ENCODE assay signal across 8 cellular contexts in the genomic region with DNA sequence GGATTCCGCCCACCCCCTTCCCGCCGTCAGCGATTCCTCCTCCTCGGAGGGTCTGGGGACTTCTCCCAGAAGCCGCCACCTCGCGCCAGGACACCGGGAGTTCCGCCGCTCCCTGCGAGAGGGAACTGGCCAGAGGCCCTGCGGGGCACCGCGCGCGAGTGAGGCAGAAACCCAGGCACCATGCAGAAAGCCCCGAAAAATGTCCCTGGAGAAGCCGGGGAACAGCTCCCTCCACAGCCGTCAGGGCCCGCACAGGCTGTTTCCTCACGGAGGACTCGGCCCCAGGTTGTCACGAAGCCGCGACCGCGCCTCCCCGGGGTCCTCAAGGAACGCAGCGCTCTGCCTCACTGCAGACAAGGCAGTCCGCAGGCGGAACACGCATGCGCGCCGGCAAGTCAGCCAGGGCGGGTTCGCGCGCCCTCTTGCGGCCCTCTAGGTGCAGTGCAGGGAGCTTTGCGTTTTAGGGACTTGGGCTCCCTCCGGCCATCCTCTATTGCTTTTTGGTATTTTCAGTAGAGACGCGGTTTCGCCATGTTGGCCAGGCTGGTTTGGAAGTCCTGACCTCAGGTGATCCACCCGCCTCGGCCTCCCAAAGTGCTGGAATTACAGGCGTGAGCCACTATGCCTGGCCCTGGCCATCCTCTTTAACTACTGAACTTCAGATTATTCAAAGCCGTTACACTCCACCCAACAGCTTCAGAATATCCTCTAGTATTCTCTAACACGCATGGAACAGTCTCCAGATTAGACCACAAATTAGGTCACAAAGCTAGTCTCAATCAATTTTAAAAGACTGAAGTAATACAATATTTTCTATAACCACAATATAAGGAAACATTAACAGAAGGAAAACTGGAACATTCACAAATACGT. TPM values are rescaled to one million over a fixed set of nuclear protein-coding genes. Genes with fewer than 3 reads are reported as not detected.
DNase-seq lines count a peak whose midpoint lies in the region; ATAC-seq and TF ChIP-seq lines count a peak whose summit lies in the region.

No MANE protein-coding gene starts in this region.

- no peak overlapping the region for H3K27ac Mint-ChIP-seq in activated naive CD8-positive, alpha-beta T cell treated with anti-CD3 and anti-CD28 coated beads, Interleukin-2, amount 50 U/mL, for 24 hours

- H3K4me1 ChIP-seq in parathyroid adenoma: no peaks in the 10 kb centered on the region
- peaks cover 0 to 11% (median 0%) of the 10 kb centered on the region in 4 donors for H3K4me1 ChIP-seq in tibial artery

- no peaks in the 10 kb centered on the region for H3K36me3 Mint-ChIP-seq in activated naive CD8-positive, alpha-beta T cell treated with anti-CD3 and anti-CD28 coated beads, Interleukin-2, amount 50 U/mL, for 24 hours (ENCODE audit: low read depth)

- H3K4me2 ChIP-seq in SU-DHL-6 (ENCODE audit: low read depth, low read length, poor library complexity, severe bottlenecking) (peak overlapping the region; percentile 53), parathyroid adenoma (ENCODE audit: low read length) (peak overlapping the region; percentile 100)

- H3K27me3 ChIP-seq in SU-DHL-6 (ENCODE audit: low read length) (no peaks in the 10 kb centered on the region), parathyroid adenoma (ENCODE audit: control insufficient read depth, insufficient read depth, low read length) (no peaks in the 10 kb centered on the region), tibial artery (peaks cover 0 to 7% of the 10 kb centered on the region in 2 donors)

- no peaks in the 10 kb centered on the region for H3K9me2 ChIP-seq in SU-DHL-6 (replicated peaks; ENCODE audit: insufficient read depth, low read length)

- H3K27ac ChIP-seq in SU-DHL-6 (ENCODE audit: low read depth, low read length) (no peak overlapping the region), parathyroid adenoma (peak overlapping the region; percentile 68), tibial artery (peak overlapping the region; percentile 62 to 63)

- peak overlapping the region; percentile 98 for H2AFZ ChIP-seq in SU-DHL-6 (ENCODE audit: low read depth, low read length, severe bottlenecking)
- H2AFZ ChIP-seq in parathyroid adenoma: peak overlapping the region; percentile 98

- no peaks in the 10 kb centered on the region for H3K36me3 ChIP-seq in SU-DHL-6 (ENCODE audit: low read length)
- H3K36me3 ChIP-seq in parathyroid adenoma (ENCODE audit: control insufficient read depth, insufficient read depth, low read length): no peaks in the 10 kb centered on the region
- no peaks in the 10 kb centered on the region for H3K36me3 ChIP-seq in tibial artery

- H3K79me2 ChIP-seq in SU-DHL-6 (ENCODE audit: insufficient read depth, low read length) (no peaks in the 10 kb centered on the region), parathyroid adenoma (no peaks in the 10 kb centered on the region)

- peaks cover 40% of the 10 kb centered on the region for H3K27me3 Mint-ChIP-seq in activated naive CD8-positive, alpha-beta T cell treated with anti-CD3 and anti-CD28 coated beads, Interleukin-2, amount 50 U/mL, for 24 hours

- H3K4me3 ChIP-seq in SU-DHL-6 (ENCODE audit: insufficient read depth, low read length, poor library complexity, severe bottlenecking): no peak overlapping the region
- H3K4me3 ChIP-seq in parathyroid adenoma (ENCODE audit: low read depth, low read length): peak overlapping the region; percentile 82
- H3K4me3 ChIP-seq in tibial artery: peak overlapping the region; percentile 54 to 60

- peak overlapping the region; percentile 25; the same call in 1 of the 2 replicates for H3K9ac ChIP-seq in SU-DHL-6 (ENCODE audit: low read length)
- H3K9ac ChIP-seq in parathyroid adenoma: no peak overlapping the region

- H3K9me3 Mint-ChIP-seq in activated naive CD8-positive, alpha-beta T cell treated with anti-CD3 and anti-CD28 coated beads, Interleukin-2, amount 50 U/mL, for 24 hours: no peaks in the 10 kb centered on the region

- H3F3A ChIP-seq in SU-DHL-6 (ENCODE audit: insufficient read depth): no peaks in the 10 kb centered on the region

- H4K20me1 ChIP-seq in SU-DHL-6 (ENCODE audit: low read depth, low read length): no peaks in the 10 kb centered on the region

- H3K9me3 ChIP-seq in SU-DHL-6 (ENCODE audit: insufficient read depth, low read length) (no peaks in the 10 kb centered on the region), parathyroid adenoma (ENCODE audit: control insufficient read depth, low read length) (no peaks in the 10 kb centered on the region), tibial artery (no peaks in the 10 kb centered on the region)

- DNase-seq in ELR (ENCODE audit: low read depth) (peak; percentile 88), NCI-H128 (lab: John Stamatoyannopoulos, UW; ENCODE audit: unreplicated experiment) (peak; percentile 71), cardiac septum (ENCODE audit: low spot score) (peak; percentile 97), tibial artery (peak; percentile 89 to 94)
- DNase-seq in activated naive CD8-positive, alpha-beta T cell treated with anti-CD3 and anti-CD28 coated beads, Interleukin-2, amount 50 U/mL, for 24 hours: peak; percentile 93

- H3K4me1 Mint-ChIP-seq in activated naive CD8-positive, alpha-beta T cell treated with anti-CD3 and anti-CD28 coated beads, Interleukin-2, amount 50 U/mL, for 24 hours: peaks cover 14% of the 10 kb centered on the region

- peak; percentile 91 for ATAC-seq in HG02642 (IDR thresholded peaks at IDR 0.05; ENCODE audit: poor library complexity, unreplicated experiment)
- ATAC-seq in activated naive CD8-positive, alpha-beta T cell treated with anti-CD3 and anti-CD28 coated beads, Interleukin-2, amount 50 U/mL, for 24 hours: peak; percentile 93

- intact Hi-C loops in cardiac septum (cut with DNase I) (loop anchor here (2.0 kb wide), 1 partner anchor 53 kb away; no protein-coding TSS in a partner anchor), tibial artery (cut with DNase I; ENCODE audit: low total_unique reads) (no loop called here)

- peak overlapping the region; percentile 67 for H3K4me3 Mint-ChIP-seq in activated naive CD8-positive, alpha-beta T cell treated with anti-CD3 and anti-CD28 coated beads, Interleukin-2, amount 50 U/mL, for 24 hours

- TF ChIP-seq CTCF in SU-DHL-6 (IDR thresholded peaks at IDR 0.05; ENCODE audit: insufficient read depth, low read length, poor library complexity, severe bottlenecking): peak; percentile 93
- peak; percentile 99 for TF ChIP-seq CTCF in parathyroid adenoma (IDR thresholded peaks at IDR 0.05)
- peak; percentile 95 to 99 for TF ChIP-seq CTCF in tibial artery (IDR thresholded peaks at IDR 0.05)

RNA-seq across cellular contexts. Expression of gene ZNF287, which starts 20.3 kb away (rescaled TPM):
- 15.5 TPM for total RNA-seq in cardiac septum
